Comparison of ENCODE assay signal across 20 cellular contexts in genomic region chr7:53611043-53611442, GRCh38.
DNase-seq lines count a peak whose midpoint lies in the region; ATAC-seq, FAIRE-seq and TF ChIP-seq lines count a peak whose summit lies in the region.
"Had no signal": no experiment of that assay in that cellular context is flagged by ENCODE, and none has a peak within 500 bp of the region (broad histone marks: within the 10 kb centered on the region; RNA-seq: fewer than 3 reads in every experiment).

No MANE protein-coding gene starts in this region.

- CTCF ChIA-PET in mammary epithelial cell (lab: Charles Lee; ENCODE audit: low non-redundant PET), result no interaction called here

- H3K18ac ChIP-seq in mesenchymal stem cell (ENCODE audit: low read depth in 1 of 2, low read length in 2 of 2), result no peak overlapping the region

- no peak overlapping the region for H3K4me3 ChIP-seq in mammary epithelial cell (replicated peaks in 1 of 3; ENCODE audit: insufficient read depth in 1 of 3, low read depth in 2 of 3, low read length in 3 of 3)
- H3K4me3 ChIP-seq in breast epithelium, result no peak overlapping the region
- H3K4me3 ChIP-seq in bronchial epithelial cell (ENCODE audit: low read depth, low read length), result no peak overlapping the region
- H3K4me3 ChIP-seq in mesenchymal stem cell (ENCODE audit: insufficient read depth in 1 of 2, low read depth in 1 of 2, low read length in 2 of 2), result no peak overlapping the region
- H3K4me3 ChIP-seq: BLaER1, GM12878, GM23248 had no signal

- H2BK15ac ChIP-seq in mesenchymal stem cell (ENCODE audit: low read depth, poor library complexity, severe bottlenecking), result no peak overlapping the region

- H2BK12ac ChIP-seq in mesenchymal stem cell (ENCODE audit: low read length in 2 of 2), result no peak overlapping the region

- H3K9me3 ChIP-seq in mammary epithelial cell (replicated peaks; ENCODE audit: insufficient read depth, low read length) (no peaks in the 10 kb centered on the region), breast epithelium (no peaks in the 10 kb centered on the region), mesenchymal stem cell (ENCODE audit: control insufficient read depth, low read length) (no peaks in the 10 kb centered on the region)
- H3K9me3 ChIP-seq: BLaER1 had no signal

- no peak overlapping the region for H4K8ac ChIP-seq in mesenchymal stem cell (ENCODE audit: low read length)

- DNase-seq in mammary epithelial cell, result peak; percentile 2
- no peak for DNase-seq in breast epithelium (ENCODE audit: low spot score in 2 of 2)
- peak; percentile 71 for DNase-seq in bronchial epithelial cell (ENCODE audit: low read depth)
- DNase-seq in mesenchymal stem cell, result peak; percentile 27
- no peak for DNase-seq in NCI-H748 treated with DMSO at 0.1 percent for 48 hours (lab: John Stamatoyannopoulos, UW)
- DNase-seq in central memory CD4-positive, alpha-beta T cell, result no peak
- DNase-seq: 8988T; CD4-positive, alpha-beta memory T cell; DMS153; DND-41; EL; GM23248; H7; HFFc6 had no signal

- no peak overlapping the region for H3K23ac ChIP-seq in mesenchymal stem cell (ENCODE audit: low read length in 2 of 2)

- no peak overlapping the region for H2BK5ac ChIP-seq in mesenchymal stem cell (ENCODE audit: low read depth, low read length, poor library complexity, severe bottlenecking)

- no peaks in the 10 kb centered on the region for H3K79me1 ChIP-seq in mesenchymal stem cell (replicated peaks; ENCODE audit: low read length, poor library complexity, severe bottlenecking)

- WGBS in mammary epithelial cell (ENCODE audit: low coverage, missing lambda C conversion rate), result 34% methylated on average over 3 of the region's 3 CpGs
- 46% methylated on average over 2 of the region's 3 CpGs for WGBS in mesenchymal stem cell

- peaks cover 3% of the 10 kb centered on the region for H3K4me1 ChIP-seq in mammary epithelial cell (ENCODE audit: insufficient read depth, low read length)
- no peaks in the 10 kb centered on the region for H3K4me1 ChIP-seq in breast epithelium
- no peaks in the 10 kb centered on the region for H3K4me1 ChIP-seq in mesenchymal stem cell (ENCODE audit: control insufficient read depth, insufficient read depth, low read depth, low read length)
- H3K4me1 ChIP-seq: BLaER1 had no signal

- dilution Hi-C loops in mammary epithelial cell (cut with HindIII; ENCODE audit: low sequenced_read_pairs), result no loop called here

- TF ChIP-seq POLR2A in breast epithelium (IDR thresholded peaks at IDR 0.05), result no peak

- H3K4me2 ChIP-seq in mammary epithelial cell (ENCODE audit: insufficient read depth, low read depth, low read length) (no peak overlapping the region), mesenchymal stem cell (ENCODE audit: low read length, poor library complexity, severe bottlenecking) (no peak overlapping the region)
- H3K4me2 ChIP-seq: BLaER1 had no signal

- H4K20me1 ChIP-seq in mammary epithelial cell (ENCODE audit: insufficient read depth, low read length), result no peaks in the 10 kb centered on the region
- H4K20me1 ChIP-seq: BLaER1 had no signal

- H3K79me2 ChIP-seq in mammary epithelial cell (ENCODE audit: insufficient read depth, low read length), result no peaks in the 10 kb centered on the region

- no peak overlapping the region for H4K91ac ChIP-seq in mesenchymal stem cell (ENCODE audit: low read length)

- H3K4ac ChIP-seq in mesenchymal stem cell (ENCODE audit: low read depth in 1 of 2, low read length in 2 of 2), result no peak overlapping the region

- intact Hi-C loops in mammary epithelial cell (cut with micrococcal nuclease), result no loop called here
- intact Hi-C loops in breast epithelium (cut with DNase I; ENCODE audit: low total_unique reads), result no loop called here

- BruUV-seq in mammary epithelial cell (replicated peaks; lab: Mats Ljungman, UMichigan), result no TSS peak

- H3K9ac ChIP-seq in mammary epithelial cell (ENCODE audit: insufficient read depth, low read length), result no peak overlapping the region
- H3K9ac ChIP-seq in mesenchymal stem cell (ENCODE audit: low read length), result no peak overlapping the region
- H3K9ac ChIP-seq: BLaER1, GM23248 had no signal

- no peak overlapping the region for H2AK5ac ChIP-seq in mesenchymal stem cell (ENCODE audit: low read length, severe bottlenecking)

- no peaks in the 10 kb centered on the region for H3K36me3 ChIP-seq in mammary epithelial cell (ENCODE audit: insufficient read depth, low read length)
- no peaks in the 10 kb centered on the region for H3K36me3 ChIP-seq in breast epithelium
- H3K36me3 ChIP-seq in bronchial epithelial cell (ENCODE audit: control insufficient read depth, insufficient read depth, low read length), result no peaks in the 10 kb centered on the region
- no peaks in the 10 kb centered on the region for H3K36me3 ChIP-seq in mesenchymal stem cell (ENCODE audit: control insufficient read depth in 1 of 2, insufficient read depth in 2 of 2, low read depth in 1 of 2, low read length in 2 of 2)
- H3K36me3 ChIP-seq: BLaER1 had no signal

- no peak for FAIRE-seq in bronchial epithelial cell (lab: Jason Lieb, UNC)
- FAIRE-seq: GM12878, GM19239, HepG2 had no signal

- ATAC-seq in GM21526 (IDR thresholded peaks at IDR 0.05; ENCODE audit: low FRiP score, unreplicated experiment), result no peak
- ATAC-seq: GM12878, HCT116, HepG2 had no signal

- TF ChIP-seq CTCF in mammary epithelial cell (conservative IDR thresholded peaks at IDR 0.05 in 1 of 2, IDR thresholded peaks at IDR 0.05 in 1 of 2; ENCODE audit: extremely low read depth in 1 of 2, insufficient read depth in 1 of 2, low read depth in 1 of 2, low read length in 2 of 2) (no peak), breast epithelium (IDR thresholded peaks at IDR 0.05) (no peak), bronchial epithelial cell (IDR thresholded peaks at IDR 0.05; ENCODE audit: insufficient read depth, low read length, severe bottlenecking) (no peak)

- no peak overlapping the region for H2BK120ac ChIP-seq in mesenchymal stem cell (ENCODE audit: low read depth, low read length)

- H3K27ac ChIP-seq in mammary epithelial cell (ENCODE audit: insufficient read depth, low read depth, low read length) (no peak overlapping the region), breast epithelium (no peak overlapping the region), mesenchymal stem cell (ENCODE audit: low read length, poor library complexity, severe bottlenecking) (no peak overlapping the region)
- H3K27ac ChIP-seq: BLaER1, GM23248 had no signal

- in situ Hi-C loops in mammary epithelial cell (cut with MboI; ENCODE audit: low sequenced_read_pairs in 2 of 2), result no loop called here

- H2AFZ ChIP-seq in mammary epithelial cell (ENCODE audit: low read depth, low read length) (no peak overlapping the region), mesenchymal stem cell (ENCODE audit: low read depth, low read length) (no peak overlapping the region)
- H2AFZ ChIP-seq: GM23248 had no signal

- H3K14ac ChIP-seq in mesenchymal stem cell (ENCODE audit: low read length in 2 of 2), result no peak overlapping the region

- H3K27me3 ChIP-seq in mammary epithelial cell (ENCODE audit: insufficient read depth, low read length) (no peaks in the 10 kb centered on the region), breast epithelium (no peaks in the 10 kb centered on the region), bronchial epithelial cell (ENCODE audit: control insufficient read depth, insufficient read depth, low read length) (no peaks in the 10 kb centered on the region), mesenchymal stem cell (ENCODE audit: control insufficient read depth in 1 of 2, insufficient read depth in 1 of 2, low read length in 2 of 2) (no peaks in the 10 kb centered on the region)
- H3K27me3 ChIP-seq: BLaER1 had no signal

Comparison
In these comparisons a context has a peak if more than half of its experiments do, and no peak if none do; other contexts are left out.
1. DNase-seq: peak in mammary epithelial cell (single experiment), bronchial epithelial cell (single experiment) and mesenchymal stem cell (single experiment); none in breast epithelium (0 of 2), NCI-H748 treated with DMSO at 0.1 percent for 48 hours (single experiment) and central memory CD4-positive, alpha-beta T cell (single experiment).